11 cellular contexts compared by ENCODE assay signal in genomic region chr12:67991158-67991557, GRCh38. TPM values are rescaled to one million over a fixed set of nuclear protein-coding genes. Genes with fewer than 3 reads are reported as not detected.
DNase-seq lines count a peak whose midpoint lies in the region; ATAC-seq and TF ChIP-seq lines count a peak whose summit lies in the region.
"Had no signal": no experiment of that assay in that cellular context is flagged by ENCODE, and none has a peak within 500 bp of the region (broad histone marks: within the 10 kb centered on the region; RNA-seq: fewer than 3 reads in every experiment).

No MANE protein-coding gene starts in this region.

- H3K27me3 ChIP-seq in naive thymus-derived CD4-positive, alpha-beta T cell (ENCODE audit: control insufficient read depth in 2 of 2, insufficient read depth in 2 of 2, low read length in 2 of 2): no peaks in the 10 kb centered on the region
- H3K27me3 ChIP-seq in right cardiac atrium (ENCODE audit: control insufficient read depth, insufficient read depth): no peaks in the 10 kb centered on the region

- no peak overlapping the region for H3K27ac ChIP-seq in naive thymus-derived CD4-positive, alpha-beta T cell (ENCODE audit: low read depth, low read length)
- no peak overlapping the region for H3K27ac ChIP-seq in substantia nigra (ENCODE audit: low read depth, low read length, poor library complexity, severe bottlenecking)
- no peak overlapping the region for H3K27ac ChIP-seq in right cardiac atrium (ENCODE audit: low read length)

- H3K4me1 ChIP-seq in naive thymus-derived CD4-positive, alpha-beta T cell (ENCODE audit: control insufficient read depth in 2 of 2, insufficient read depth in 2 of 2, low read length in 2 of 2): peaks cover 15 to 17% of the 10 kb centered on the region in 2 donors
- no peaks in the 10 kb centered on the region for H3K4me1 ChIP-seq in right cardiac atrium (ENCODE audit: control insufficient read depth, insufficient read depth, low read length)

- WGBS in right cardiac atrium: 78% methylated on average over 4 of the region's 4 CpGs

- peaks cover 0 to 12% (median 4%) of the 10 kb centered on the region in 5 donors for H3K27me3 Mint-ChIP-seq in naive thymus-derived CD4-positive, alpha-beta T cell

- peak overlapping the region in 4 of 9 donors; percentile 15 to 60 (median 18) for H3K27ac Mint-ChIP-seq in naive thymus-derived CD4-positive, alpha-beta T cell

- CTCF ChIA-PET in naive thymus-derived CD4-positive, alpha-beta T cell (lab: Charles Lee): no interaction called here

- H3K4me1 Mint-ChIP-seq in naive thymus-derived CD4-positive, alpha-beta T cell: peaks cover 16 to 35% (median 31%) of the 10 kb centered on the region in 7 donors

- ATAC-seq in GM18505 (IDR thresholded peaks at IDR 0.05; ENCODE audit: unreplicated experiment) (peak; percentile 66), HG02571 (IDR thresholded peaks at IDR 0.05; ENCODE audit: unreplicated experiment) (peak; percentile 50), right cardiac atrium (no peak), left lobe of liver (no peak)
- ATAC-seq in naive thymus-derived CD4-positive, alpha-beta T cell: peak; percentile 87

- peak overlapping the region in 8 of 10 donors; percentile 6 to 73 (median 24) for H3K4me3 Mint-ChIP-seq in naive thymus-derived CD4-positive, alpha-beta T cell

- H3K9me3 ChIP-seq in naive thymus-derived CD4-positive, alpha-beta T cell (ENCODE audit: control insufficient read depth in 2 of 3, low read length in 3 of 3): no peaks in the 10 kb centered on the region
- no peaks in the 10 kb centered on the region for H3K9me3 ChIP-seq in right cardiac atrium (ENCODE audit: control insufficient read depth, low read length)

- peaks cover 0 to 2% (median 0%) of the 10 kb centered on the region in 5 donors for H3K36me3 Mint-ChIP-seq in naive thymus-derived CD4-positive, alpha-beta T cell

- intact Hi-C loops in naive thymus-derived CD4-positive, alpha-beta T cell (cut with micrococcal nuclease): no loop called here
- intact Hi-C loops in right cardiac atrium (cut with DNase I): no loop called here

- H3K36me3 ChIP-seq in naive thymus-derived CD4-positive, alpha-beta T cell (ENCODE audit: control insufficient read depth in 2 of 3, insufficient read depth in 3 of 3, low read length in 3 of 3): no peaks in the 10 kb centered on the region

- peak overlapping the region; percentile 10 for H3K4me3 ChIP-seq in naive thymus-derived CD4-positive, alpha-beta T cell (ENCODE audit: low read length)
- H3K4me3 ChIP-seq in right cardiac atrium (ENCODE audit: low read length): no peak overlapping the region

- POLR2A ChIA-PET in naive thymus-derived CD4-positive, alpha-beta T cell (lab: Charles Lee): no interaction called here

- peaks cover 0 to 9% (median 0%) of the 10 kb centered on the region in 11 donors for H3K9me3 Mint-ChIP-seq in naive thymus-derived CD4-positive, alpha-beta T cell

- peak; percentile 59 for TF ChIP-seq POLR2A in GM18505 (IDR thresholded peaks at IDR 0.05; ENCODE audit: borderline replicate concordance, extremely low read depth, insufficient read depth, insufficient read length)

- peak; percentile 17 for DNase-seq in T follicular helper cell (ENCODE audit: low read depth)
- peak in 1 of 9 donors; percentile 12 for DNase-seq in naive thymus-derived CD4-positive, alpha-beta T cell
- DNase-seq in substantia nigra (lab: John Stamatoyannopoulos, UW): no peak
- no peak for DNase-seq in right cardiac atrium
- DNase-seq in GM19238 (ENCODE audit: insufficient read length, low spot score): no peak
- DNase-seq in left lobe of liver (ENCODE audit: low spot score): no peak
- DNase-seq: SIG-M5 had no signal

RNA-seq across cellular contexts. Expression of gene IFNG-AS1, which starts 1.9 kb away (rescaled TPM):
- 1 to 10 TPM in 3 of 5 experiments, under 1 TPM in 2; 0.31 to 2.4 (median 1.5) TPM for total RNA-seq in naive thymus-derived CD4-positive, alpha-beta T cell
- polyA plus RNA-seq in naive thymus-derived CD4-positive, alpha-beta T cell: 1 to 10 TPM in 1 of 2 donors, under 1 TPM in 1; 0.17 to 2.2 TPM
- total RNA-seq in right cardiac atrium: 1 to 10 TPM in 1 of 4 donors, under 1 TPM in 2, not detected in 1; 0.80 to 1.4 (median 0.93) TPM
- polyA plus RNA-seq in right cardiac atrium: 0.79 TPM
- total RNA-seq in left lobe of liver: not detected
- total RNA-seq: fibroblast of lung, renal cortical epithelial cell had no signal
- polyA plus RNA-seq: fibroblast of lung had no signal

Comparison
In these comparisons a context has a peak if more than half of its experiments do, and no peak if none do; other contexts are left out.
1. ATAC-seq: peak in GM18505 (single experiment), HG02571 (single experiment) and naive thymus-derived CD4-positive, alpha-beta T cell (single experiment); none in right cardiac atrium (0 of 2) and left lobe of liver (single experiment).